Comparison of ENCODE assay signal across 21 cellular contexts in genomic region chr3:180808823-180809575, GRCh38.
A peak's percentile ranks its signal among the peaks of the same experiment; 100 is the strongest.
DNase-seq lines count a peak whose midpoint lies in the region; ATAC-seq and TF ChIP-seq lines count a peak whose summit lies in the region.
"Had no signal": no experiment of that assay in that cellular context is flagged by ENCODE, and none has a peak within 500 bp of the region (broad histone marks: within the 10 kb centered on the region; RNA-seq: fewer than 3 reads in every experiment).

No MANE protein-coding gene starts in this region.

- H3K9me2 ChIP-seq in Loucy (replicated peaks; ENCODE audit: low read depth, low read length), result no peaks in the 10 kb centered on the region

- peak overlapping the region; percentile 29 to 55 (median 41) for H3K27ac ChIP-seq in gastrocnemius medialis
- H3K27ac ChIP-seq: A549, SK-N-MC had no signal

- H3K27me3 ChIP-seq in Loucy (ENCODE audit: insufficient read depth, low read length, poor library complexity, severe bottlenecking) (no peaks in the 10 kb centered on the region), gastrocnemius medialis (no peaks in the 10 kb centered on the region)

- in situ Hi-C loops in gastrocnemius medialis (cut with MboI; ENCODE audit: low sequenced_read_pairs in 4 of 4), result loop anchor here in 2 of 4 donors (10.0 to 25.0 kb wide), 2 partner anchors 366 to 378 kb away; no protein-coding TSS in a partner anchor

- H3K4me2 ChIP-seq in Loucy (ENCODE audit: low read depth, low read length, poor library complexity, severe bottlenecking), result peak overlapping the region; percentile 63
- H3K4me2 ChIP-seq: A549 had no signal

- intact Hi-C loops in gastrocnemius medialis (cut with DNase I; ENCODE audit: low total_unique reads), result loop anchor here (5.0 to 10.0 kb wide), 4 partner anchors 48 to 266 kb away; partner anchors contain the start of gene FXR1

- no peaks in the 10 kb centered on the region for H3F3A ChIP-seq in Loucy (ENCODE audit: low read depth)

- no peak overlapping the region for H2AFZ ChIP-seq in Loucy (ENCODE audit: low read length)

- H3K9me3 ChIP-seq in Loucy (ENCODE audit: insufficient read depth, low read depth, low read length) (no peaks in the 10 kb centered on the region), gastrocnemius medialis (no peaks in the 10 kb centered on the region)
- H3K9me3 ChIP-seq: A549, MG63 had no signal

- DNase-seq in NCI-H146 treated with DMSO at 0.1 percent for 48 hours (lab: John Stamatoyannopoulos, UW; ENCODE audit: unreplicated experiment) (peak; percentile 82), NCI-H69 (lab: John Stamatoyannopoulos, UW) (peak; percentile 34), gastrocnemius medialis (no peak), NCI-H1694 treated with DMSO at 0.1 percent for 48 hours (lab: John Stamatoyannopoulos, UW) (no peak), NCI-H2029 treated with DMSO at 0.1 percent for 48 hours (lab: John Stamatoyannopoulos, UW) (no peak)
- DNase-seq: DMS53, GDM1, Kasumi-1, MG63, NCI-H1092, NCI-H187, NCI-H510A, NCI-H748 treated with DMSO at 0.1 percent for 48 hours, SHP77, SW 1271, T-helper 17 cell had no signal

- no peaks in the 10 kb centered on the region for H3K79me2 ChIP-seq in Loucy (ENCODE audit: insufficient read depth, low read length)

- TF ChIP-seq CTCF in Loucy (conservative IDR thresholded peaks at IDR 0.05; ENCODE audit: low read length) (no peak), gastrocnemius medialis (IDR thresholded peaks at IDR 0.05 in 4 of 5, conservative IDR thresholded peaks at IDR 0.05 in 1 of 5) (no peak)

- TF ChIP-seq POLR2A in gastrocnemius medialis (IDR thresholded peaks at IDR 0.05), result no peak

- no peak for ATAC-seq in gastrocnemius medialis
- ATAC-seq in HG03520 (IDR thresholded peaks at IDR 0.05; ENCODE audit: unreplicated experiment), result no peak
- ATAC-seq: A549, HCT116, T-helper 17 cell had no signal

- no peaks in the 10 kb centered on the region for H4K20me1 ChIP-seq in Loucy (ENCODE audit: insufficient read depth, low read length, poor library complexity, severe bottlenecking)

- H3K9ac ChIP-seq in Loucy (ENCODE audit: low read depth, low read length, poor library complexity, severe bottlenecking), result no peak overlapping the region

- H3K4me1 ChIP-seq in Loucy (ENCODE audit: insufficient read depth, low read length, poor library complexity, severe bottlenecking) (peaks cover 31% of the 10 kb centered on the region), gastrocnemius medialis (peaks cover 25 to 39% of the 10 kb centered on the region in 2 donors)
- H3K4me1 ChIP-seq: A549 had no signal

- H3K4me3 ChIP-seq in Loucy (ENCODE audit: low read length, poor library complexity, severe bottlenecking) (peak overlapping the region; percentile 27), gastrocnemius medialis (no peak overlapping the region)
- H3K4me3 ChIP-seq: A549, MG63, SK-N-MC had no signal

- H3K36me3 ChIP-seq in Loucy (ENCODE audit: insufficient read depth, low read length) (no peaks in the 10 kb centered on the region), gastrocnemius medialis (no peaks in the 10 kb centered on the region)
- H3K36me3 ChIP-seq: MG63 had no signal

Comparison
In these comparisons a context has a peak if more than half of its experiments do, and no peak if none do; other contexts are left out.
1. DNase-seq: peak in NCI-H146 treated with DMSO at 0.1 percent for 48 hours (single experiment) and NCI-H69 (single experiment); none in gastrocnemius medialis (0 of 2), NCI-H1694 treated with DMSO at 0.1 percent for 48 hours (single experiment) and NCI-H2029 treated with DMSO at 0.1 percent for 48 hours (single experiment).